ENCODE assay signal across 17 cellular contexts in the genomic region with DNA sequence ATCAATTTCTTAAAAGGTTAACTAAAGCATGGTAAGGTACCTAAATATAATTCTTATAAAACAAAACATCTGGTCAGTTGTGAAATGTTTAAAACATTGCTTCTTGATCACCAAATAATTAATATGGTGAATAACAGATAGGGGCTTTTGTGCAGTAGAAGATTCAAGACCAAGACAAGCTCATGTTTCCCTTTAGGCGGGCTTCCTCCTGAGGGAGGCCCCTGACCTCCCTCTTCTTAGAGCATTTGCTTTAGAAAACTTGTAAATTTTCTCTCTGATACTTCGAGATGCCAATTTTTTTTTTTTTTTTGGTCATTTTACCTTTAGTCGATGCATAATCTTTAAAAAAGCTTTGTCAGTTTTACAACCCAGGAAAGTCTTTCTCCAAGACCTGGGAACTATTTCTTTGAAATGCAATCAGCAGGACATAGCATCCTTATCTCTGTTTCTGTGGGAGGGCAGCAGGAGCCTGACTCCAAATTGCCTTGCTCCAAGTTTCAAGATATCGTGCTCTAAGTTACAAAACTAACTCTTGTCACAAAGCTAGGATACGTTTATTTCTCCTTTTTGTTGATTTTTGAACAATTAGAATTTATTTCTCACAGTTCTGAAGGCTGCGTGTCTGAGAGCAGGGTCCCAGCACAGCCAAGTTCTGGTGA.
"Had no signal": no experiment of that assay in that cellular context is flagged by ENCODE, and none has a peak within 500 bp of the region (broad histone marks: within the 10 kb centered on the region; RNA-seq: fewer than 3 reads in every experiment).

No MANE protein-coding gene starts in this region.

- H3K4me3 Mint-ChIP-seq: activated B cell treated with CpG ODN at 0.5 μM for 24 hours; activated CD4-positive, alpha-beta T cell treated with anti-CD3 and anti-CD28 coated beads, Interleukin-2, amount 10 ng/mL, durations not matched to agents 24 days and 14 days; activated naive CD4-positive, alpha-beta T cell treated with anti-CD3 and anti-CD28 coated beads, Interleukin-2, amount 10 ng/mL, durations not matched to agents 7 days and 5 days; activated T-helper 17 cell treated with anti-CD3 and anti-CD28 coated beads, Interleukin-2, amount 50 U/mL, for 72 hours; dendritic cell treated with granulocyte-macrophage colony-stimulating factor and Interleukin-4, amounts not matched to agents 40 ng/mL and 50 ng/mL, for 4 days; stimulated activated naive CD8-positive, alpha-beta T cell treated with anti-CD3 and anti-CD28 coated beads, Interleukin-15, amount 100 ng/mL, for 72 hours had no signal

- H3K27ac ChIP-seq: adrenal gland, pancreas, thoracic aorta had no signal

- ATAC-seq: activated T-helper 17 cell treated with anti-CD3 and anti-CD28 coated beads, Interleukin-2, amount 50 U/mL, for 72 hours; left lobe of liver; pancreas; stimulated activated naive CD8-positive, alpha-beta T cell treated with anti-CD3 and anti-CD28 coated beads, Interleukin-15, amount 100 ng/mL, for 72 hours had no signal

- H3K27me3 Mint-ChIP-seq: activated B cell treated with CpG ODN at 0.5 μM for 24 hours; activated CD4-positive, alpha-beta T cell treated with anti-CD3 and anti-CD28 coated beads, Interleukin-2, amount 10 ng/mL, durations not matched to agents 24 days and 14 days; activated naive CD4-positive, alpha-beta T cell treated with anti-CD3 and anti-CD28 coated beads, Interleukin-2, amount 10 ng/mL, durations not matched to agents 7 days and 5 days; activated T-helper 17 cell treated with anti-CD3 and anti-CD28 coated beads, Interleukin-2, amount 50 U/mL, for 72 hours; dendritic cell treated with granulocyte-macrophage colony-stimulating factor and Interleukin-4, amounts not matched to agents 40 ng/mL and 50 ng/mL, for 4 days; stimulated activated naive CD8-positive, alpha-beta T cell treated with anti-CD3 and anti-CD28 coated beads, Interleukin-15, amount 100 ng/mL, for 72 hours had no signal

- H3K4me1 Mint-ChIP-seq: activated B cell treated with CpG ODN at 0.5 μM for 24 hours; activated CD4-positive, alpha-beta T cell treated with anti-CD3 and anti-CD28 coated beads, Interleukin-2, amount 10 ng/mL, durations not matched to agents 24 days and 14 days; activated naive CD4-positive, alpha-beta T cell treated with anti-CD3 and anti-CD28 coated beads, Interleukin-2, amount 10 ng/mL, durations not matched to agents 7 days and 5 days; activated T-helper 17 cell treated with anti-CD3 and anti-CD28 coated beads, Interleukin-2, amount 50 U/mL, for 72 hours; stimulated activated naive CD8-positive, alpha-beta T cell treated with anti-CD3 and anti-CD28 coated beads, Interleukin-15, amount 100 ng/mL, for 72 hours had no signal

- H3K36me3 ChIP-seq: adrenal gland, pancreas, thoracic aorta had no signal

- H3K9me3 ChIP-seq: pancreas had no signal

- H3K27me3 ChIP-seq: adrenal gland, pancreas had no signal

- H3K4me1 ChIP-seq: adrenal gland, pancreas had no signal

- DNase-seq: activated B cell treated with CpG ODN at 0.5 μM for 24 hours; activated CD4-positive, alpha-beta T cell treated with anti-CD3 and anti-CD28 coated beads, Interleukin-2, amount 10 ng/mL, durations not matched to agents 24 days and 14 days; activated CD8-positive, alpha-beta memory T cell treated with anti-CD3 and anti-CD28 coated beads for 24 hours; activated naive CD4-positive, alpha-beta T cell treated with anti-CD3 and anti-CD28 coated beads, Interleukin-2, amount 10 ng/mL, durations not matched to agents 7 days and 5 days; activated T-cell treated with anti-CD3 and anti-CD28 coated beads for 4 hours; adrenal gland; cerebellar nuclear complex; pancreas; retina; stimulated activated CD4-positive, alpha-beta T cell treated with anti-CD3 and anti-CD28 coated beads, Interleukin-15, amount 100 ng/mL, for 24 hours; stimulated activated CD4-positive, alpha-beta T cell treated with anti-CD3 and anti-CD28 coated beads, Interleukin-4, amount 100 ng/mL, for 4 hours; stimulated activated naive CD8-positive, alpha-beta T cell treated with anti-CD3 and anti-CD28 coated beads, Interleukin-15, amount 100 ng/mL, for 72 hours; T1000 had no signal

- H3K27ac Mint-ChIP-seq: activated B cell treated with CpG ODN at 0.5 μM for 24 hours; activated CD4-positive, alpha-beta T cell treated with anti-CD3 and anti-CD28 coated beads, Interleukin-2, amount 10 ng/mL, durations not matched to agents 24 days and 14 days; activated naive CD4-positive, alpha-beta T cell treated with anti-CD3 and anti-CD28 coated beads, Interleukin-2, amount 10 ng/mL, durations not matched to agents 7 days and 5 days; activated T-helper 17 cell treated with anti-CD3 and anti-CD28 coated beads, Interleukin-2, amount 50 U/mL, for 72 hours; dendritic cell treated with granulocyte-macrophage colony-stimulating factor and Interleukin-4, amounts not matched to agents 40 ng/mL and 50 ng/mL, for 4 days; stimulated activated naive CD8-positive, alpha-beta T cell treated with anti-CD3 and anti-CD28 coated beads, Interleukin-15, amount 100 ng/mL, for 72 hours had no signal

- H3K4me3 ChIP-seq: adrenal gland, pancreas, thoracic aorta had no signal
